ENCODE assay signal across 8 cellular contexts in the genomic region with DNA sequence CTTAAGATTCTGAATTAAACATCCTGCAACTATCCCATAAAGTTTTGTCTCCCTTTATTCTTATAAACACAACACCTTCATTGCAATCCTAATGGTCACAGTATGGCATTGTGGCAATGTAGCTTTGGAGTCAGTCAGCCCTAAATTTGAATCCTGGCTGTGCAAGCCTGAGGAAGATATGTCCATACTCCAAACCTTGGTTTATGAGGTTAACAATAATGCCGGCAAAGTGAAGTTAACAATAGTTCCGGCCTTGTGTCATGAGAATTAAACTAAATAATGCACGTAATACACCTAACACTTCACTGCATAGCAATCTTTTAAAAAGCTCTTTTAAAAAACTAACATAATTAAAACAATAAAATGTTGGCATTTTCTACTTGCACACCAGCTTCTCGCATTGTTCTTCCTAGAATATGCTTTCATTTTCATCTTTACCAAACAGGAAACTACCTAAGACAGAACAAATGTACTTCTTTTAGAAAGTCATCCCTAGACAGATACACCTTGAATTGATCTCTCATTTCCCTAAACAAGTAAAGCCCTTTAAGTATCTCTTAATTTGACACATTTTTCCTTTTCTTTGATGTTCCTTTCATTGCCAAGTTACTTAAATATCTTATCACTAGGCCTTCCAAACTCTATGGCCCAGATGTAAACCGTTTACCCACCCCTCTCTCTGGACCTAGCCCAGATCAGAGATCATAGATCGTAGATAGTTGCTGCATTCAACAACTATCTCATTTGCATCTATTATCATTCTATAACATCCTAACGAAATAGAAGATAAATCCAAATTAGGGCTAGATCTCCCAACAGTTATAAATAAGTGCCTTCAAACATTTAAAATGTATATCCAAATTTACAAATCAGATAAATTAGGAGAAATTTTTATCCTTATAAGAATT.
DNase-seq lines count a peak whose midpoint lies in the region; ATAC-seq and TF ChIP-seq lines count a peak whose summit lies in the region.

No MANE protein-coding gene starts in this region.

- H2AFZ ChIP-seq in Karpas-422 (ENCODE audit: low read length): no peak overlapping the region

- H3K9ac ChIP-seq in Karpas-422 (ENCODE audit: low read length): no peak overlapping the region

- peak overlapping the region; percentile 93 for H3K4me3 Mint-ChIP-seq in natural killer cell

- TF ChIP-seq CTCF in natural killer cell (IDR thresholded peaks at IDR 0.05): no peak

- no peaks in the 10 kb centered on the region for H3K9me2 ChIP-seq in Karpas-422 (replicated peaks; ENCODE audit: insufficient read depth, low read length)

- H3K36me3 Mint-ChIP-seq in natural killer cell: no peaks in the 10 kb centered on the region

- ATAC-seq in GM18861 (IDR thresholded peaks at IDR 0.05; ENCODE audit: unreplicated experiment) (peak; percentile 93), HG02588 (IDR thresholded peaks at IDR 0.05; ENCODE audit: unreplicated experiment) (peak; percentile 86), natural killer cell (peak; percentile 70 to 74 (median 72))

- H3K4me1 Mint-ChIP-seq in natural killer cell: peaks cover 52 to 56% of the 10 kb centered on the region in 2 donors

- H3K4me3 ChIP-seq in Karpas-422 (ENCODE audit: low read length): no peak overlapping the region

- intact Hi-C loops in natural killer cell (cut with micrococcal nuclease): loop anchor here (2.0 kb wide), 1 partner anchor 68 kb away; a partner anchor contains a TSS

- H3K9me3 ChIP-seq in Karpas-422 (ENCODE audit: low read length): no peaks in the 10 kb centered on the region

- no peak overlapping the region for H3K27ac ChIP-seq in Karpas-422 (ENCODE audit: low read length)

- H4K20me1 ChIP-seq in Karpas-422 (ENCODE audit: insufficient read depth, low read depth, low read length): no peaks in the 10 kb centered on the region

- H3K27ac Mint-ChIP-seq in natural killer cell: peak overlapping the region; percentile 95 to 97

- H3K79me2 ChIP-seq in Karpas-422 (ENCODE audit: low read length): no peaks in the 10 kb centered on the region

- no peaks in the 10 kb centered on the region for H3K27me3 Mint-ChIP-seq in natural killer cell (ENCODE audit: low read depth in 2 of 2)

- no peak overlapping the region for H3K4me2 ChIP-seq in Karpas-422 (ENCODE audit: low read depth, low read length, poor library complexity, severe bottlenecking)

- H3K27me3 ChIP-seq in Karpas-422 (ENCODE audit: low read length): no peaks in the 10 kb centered on the region

- H3K9me3 Mint-ChIP-seq in natural killer cell: no peaks in the 10 kb centered on the region

- DNase-seq in OCI-M1 (lab: John Stamatoyannopoulos, UW) (peak; percentile 63), natural killer cell (no peak), AG20443 (ENCODE audit: low spot score) (no peak), Karpas-422 (no peak), NCI-H1092 (lab: John Stamatoyannopoulos, UW) (no peak)
- no peak for DNase-seq in activated CD4-positive, alpha-beta T cell treated with anti-CD3 and anti-CD28 coated beads for 4 hours

- H3K36me3 ChIP-seq in Karpas-422 (ENCODE audit: insufficient read depth, low read length): no peaks in the 10 kb centered on the region

- H3K4me1 ChIP-seq in Karpas-422 (ENCODE audit: low read length): no peaks in the 10 kb centered on the region
